9 cellular contexts compared by ENCODE assay signal in genomic region chr2:219434718-219435525, GRCh38. TPM values are rescaled to one million over a fixed set of nuclear protein-coding genes. Genes with fewer than 3 reads are reported as not detected.
A peak's percentile ranks its signal among the peaks of the same experiment; 100 is the strongest.
DNase-seq lines count a peak whose midpoint lies in the region; ATAC-seq and TF ChIP-seq lines count a peak whose summit lies in the region.
"Had no signal": no experiment of that assay in that cellular context is flagged by ENCODE, and none has a peak within 500 bp of the region (broad histone marks: within the 10 kb centered on the region; RNA-seq: fewer than 3 reads in every experiment).

TSS of gene SPEG (plus strand) at chr2:219434843. CDS start at chr2:219434978, 135 bp downstream.

- TF ChIP-seq CTCF in brain (conservative IDR thresholded peaks at IDR 0.05), result no peak
- no peak for TF ChIP-seq CTCF in thyroid gland (IDR thresholded peaks at IDR 0.05)

- H3K4me3 Mint-ChIP-seq in brain, result no peak within 1 kb of the TSS
- no peak within 1 kb of the TSS for H3K4me3 Mint-ChIP-seq in CD8-positive, alpha-beta memory T cell

- peak within 1 kb of the TSS; percentile 16 for H3K9ac ChIP-seq in iPS-18a (ENCODE audit: low read length)

- H3K4me1 ChIP-seq in iPS-18a (ENCODE audit: control insufficient read depth, low read depth, low read length) (peaks cover 5% of the 10 kb centered on the region), thyroid gland (peaks cover 0 to 8% of the 10 kb centered on the region in 2 donors)
- no peaks in the 10 kb centered on the region for H3K4me1 ChIP-seq in CD8-positive, alpha-beta memory T cell (ENCODE audit: insufficient read depth, low read length)

- CTCF ChIA-PET in CD8-positive, alpha-beta memory T cell (lab: Charles Lee), result interaction anchor here (0.8 to 1.1 kb wide), 3 partner anchors 12 to 95 kb away, joined by 3 to 5 read pairs (median 3); no protein-coding TSS in a partner anchor

- H3K36me3 Mint-ChIP-seq in brain, result no peaks in the 10 kb centered on the region
- no peaks in the 10 kb centered on the region for H3K36me3 Mint-ChIP-seq in CD8-positive, alpha-beta memory T cell

- H3K36me3 ChIP-seq in H7 (replicated peaks; ENCODE audit: control insufficient read depth, insufficient read depth, low read length), result no peaks in the 10 kb centered on the region
- H3K36me3 ChIP-seq in iPS-18a (ENCODE audit: control insufficient read depth, low read depth, low read length), result no peaks in the 10 kb centered on the region
- H3K36me3 ChIP-seq in CD8-positive, alpha-beta memory T cell (ENCODE audit: insufficient read depth, low read length), result no peaks in the 10 kb centered on the region
- H3K36me3 ChIP-seq in thyroid gland, result no peaks in the 10 kb centered on the region

- intact Hi-C loops in thyroid gland (cut with DNase I), result no loop called here

- 39 to 47% methylated on average over 8 to 10 of the region's 77 CpGs for WGBS in thyroid gland, 2 donors

- DNase-seq in H7 (peak; percentile 84), renal cortical epithelial cell (ENCODE audit: low read depth) (no peak), NCI-H524 treated with DMSO at 0.1 percent for 48 hours (lab: John Stamatoyannopoulos, UW) (no peak), thyroid gland (no peak)
- no peak for DNase-seq in CD8-positive, alpha-beta memory T cell

- peaks cover 23% of the 10 kb centered on the region for H3K4me1 Mint-ChIP-seq in brain
- no peaks in the 10 kb centered on the region for H3K4me1 Mint-ChIP-seq in CD8-positive, alpha-beta memory T cell

- H3K27me3 Mint-ChIP-seq in brain, result peaks cover 20% of the 10 kb centered on the region
- H3K27me3 Mint-ChIP-seq in CD8-positive, alpha-beta memory T cell, result peaks cover 16 to 29% of the 10 kb centered on the region in 2 donors

- TF ChIP-seq POLR2A in thyroid gland (IDR thresholded peaks at IDR 0.05), result no peak

- H3K27ac Mint-ChIP-seq in brain, result peak within 1 kb of the TSS in 2 of 5 experiments; percentile 16 to 59
- H3K27ac Mint-ChIP-seq in CD8-positive, alpha-beta memory T cell, result no peak within 1 kb of the TSS

- peak within 1 kb of the TSS; percentile 48 for H3K27ac ChIP-seq in iPS-18a (ENCODE audit: low read length)
- no peak within 1 kb of the TSS for H3K27ac ChIP-seq in CD8-positive, alpha-beta memory T cell (ENCODE audit: low read depth, low read length)
- no peak within 1 kb of the TSS for H3K27ac ChIP-seq in thyroid gland

- peaks cover 13% of the 10 kb centered on the region for H3K27me3 ChIP-seq in H7 (ENCODE audit: control insufficient read depth, insufficient read depth, low read length)
- no peaks in the 10 kb centered on the region for H3K27me3 ChIP-seq in iPS-18a (ENCODE audit: control insufficient read depth, insufficient read depth, low read length)
- peaks cover 8% of the 10 kb centered on the region for H3K27me3 ChIP-seq in CD8-positive, alpha-beta memory T cell (ENCODE audit: insufficient read depth, low read length, poor library complexity, severe bottlenecking)
- H3K27me3 ChIP-seq in thyroid gland, result peaks cover 20% of the 10 kb centered on the region

- ATAC-seq in GM21717 (IDR thresholded peaks at IDR 0.05; ENCODE audit: unreplicated experiment), result no peak
- ATAC-seq: Panc1 had no signal

- peaks cover 0 to 4% (median 0%) of the 10 kb centered on the region in 5 experiments for H3K9me3 Mint-ChIP-seq in brain
- H3K9me3 Mint-ChIP-seq in CD8-positive, alpha-beta memory T cell, result no peaks in the 10 kb centered on the region

- peak within 1 kb of the TSS; percentile 36 for H3K4me3 ChIP-seq in H7 (ENCODE audit: insufficient read depth, low read depth, low read length)
- no peak within 1 kb of the TSS for H3K4me3 ChIP-seq in iPS-18a (ENCODE audit: low read length)
- no peak within 1 kb of the TSS for H3K4me3 ChIP-seq in CD8-positive, alpha-beta memory T cell (ENCODE audit: low read length)
- no peak within 1 kb of the TSS for H3K4me3 ChIP-seq in thyroid gland (replicated peaks in 1 of 3)

- POLR2A ChIA-PET in CD8-positive, alpha-beta memory T cell (lab: Charles Lee), result no interaction called here

- H3K9me3 ChIP-seq in iPS-18a (ENCODE audit: control insufficient read depth, low read depth, low read length) (no peaks in the 10 kb centered on the region), thyroid gland (no peaks in the 10 kb centered on the region)
- H3K9me3 ChIP-seq in CD8-positive, alpha-beta memory T cell (ENCODE audit: low read length), result no peaks in the 10 kb centered on the region

RNA-seq across cellular contexts. Expression of gene SPEG, which starts in this region (rescaled TPM):
- 25.3 and 27.4 TPM in 2 replicates for total RNA-seq in H7 (2014; rRNA removed; shearing (Covaris generic))
- polyA plus RNA-seq in brain (ENCODE audit: insufficient read depth, low read depth, low replicate concordance), result 26.3 TPM
- total RNA-seq in renal cortical epithelial cell, result 2.3 and 10.8 TPM in 2 replicates
- total RNA-seq in CD8-positive, alpha-beta memory T cell, result 1 to 10 TPM in 1 of 2 experiments, under 1 TPM in 1; 0.94 to 1.0 TPM
- polyA plus RNA-seq in CD8-positive, alpha-beta memory T cell, result 0.48 TPM
- 1 to 10 TPM; 1.9 to 3.5 (median 3.3) TPM for total RNA-seq in thyroid gland

Comparison
In these comparisons a context has a peak if more than half of its experiments do, and no peak if none do; other contexts are left out.
1. RNA of gene SPEG (polyA plus RNA-seq): 26.3 TPM in brain (single experiment); 0.48 TPM in CD8-positive, alpha-beta memory T cell (single experiment); every median in the first group is over 10 times any median in the second.